ENCODE assay signal across 1 cellular context in genomic region chr2:127526940-127527804, GRCh38.
TF ChIP-seq lines count a peak whose summit lies in the region.

No MANE protein-coding gene starts in this region.

TF ChIP-seq in liver, 16 proteins besides CTCF, POLR2A, EP300 and RAD21 (continued from another document):
- TF ChIP-seq REST (IDR thresholded peaks at IDR 0.05): peak; percentile 0
- no peak for TF ChIP-seq HNF4G (IDR thresholded peaks at IDR 0.05)
- peak in 1 of 2 donors; percentile 28 for TF ChIP-seq HNF4A (conservative IDR thresholded peaks at IDR 0.05)
- TF ChIP-seq FOXA1 (IDR thresholded peaks at IDR 0.05): no peak
- peak; percentile 27 to 61 for TF ChIP-seq RXRA (IDR thresholded peaks at IDR 0.05)
